In genomic region chr19:34985249-34986022, GRCh38 we compare ENCODE assay signal across 9 cellular contexts. TPM values are rescaled to one million over a fixed set of nuclear protein-coding genes. Genes with fewer than 3 reads are reported as not detected.
A peak's percentile ranks its signal among the peaks of the same experiment; 100 is the strongest.
DNase-seq lines count a peak whose midpoint lies in the region; ATAC-seq and TF ChIP-seq lines count a peak whose summit lies in the region.
"Had no signal": no experiment of that assay in that cellular context is flagged by ENCODE, and none has a peak within 500 bp of the region (broad histone marks: within the 10 kb centered on the region; RNA-seq: fewer than 3 reads in every experiment).

No MANE protein-coding gene starts in this region.

- H3K27me3 Mint-ChIP-seq in WTC11 (ENCODE audit: low read depth): no peaks in the 10 kb centered on the region; the same call in 1 of the 2 replicates

- no peaks in the 10 kb centered on the region for H3K36me3 ChIP-seq in gastrocnemius medialis

- CTCF ChIA-PET in WTC11 (lab: Charles Lee): interaction anchor here (0.7 to 1.2 kb wide), 8 partner anchors 10 to 510 kb away, joined by 3 to 8 read pairs (median 3); no protein-coding TSS in a partner anchor

- H3K4me3 Mint-ChIP-seq in WTC11: peak overlapping the region; percentile 36; the same call in 1 of the 2 replicates

- in situ Hi-C loops in gastrocnemius medialis (cut with MboI; ENCODE audit: low sequenced_read_pairs in 4 of 4): loop anchor here in 1 of 4 donors (25.0 kb wide), 1 partner anchor 277 kb away; the partner anchor contains the start of gene USF2

- H3K9me3 Mint-ChIP-seq in WTC11: peaks cover 15% of the 10 kb centered on the region

- TF ChIP-seq POLR2A in gastrocnemius medialis (IDR thresholded peaks at IDR 0.05): no peak

- no peak overlapping the region for H3K4me3 ChIP-seq in gastrocnemius medialis

- H3K27ac ChIP-seq in gastrocnemius medialis: peak overlapping the region in 3 of 4 donors; percentile 34 to 65 (median 58)
- H3K27ac ChIP-seq: foreskin keratinocyte had no signal

- H3K27ac Mint-ChIP-seq in WTC11: peak overlapping the region; percentile 93

- H3K9me3 ChIP-seq in gastrocnemius medialis: no peaks in the 10 kb centered on the region

- peaks cover 9% of the 10 kb centered on the region for H3K36me3 Mint-ChIP-seq in WTC11

- TF ChIP-seq CTCF in WTC11 (IDR thresholded peaks at IDR 0.05) (no peak), gastrocnemius medialis (IDR thresholded peaks at IDR 0.05 in 4 of 5, conservative IDR thresholded peaks at IDR 0.05 in 1 of 5) (no peak)

- H3K27me3 ChIP-seq in gastrocnemius medialis: no peaks in the 10 kb centered on the region
- H3K27me3 ChIP-seq: foreskin keratinocyte had no signal

- ATAC-seq in WTC11 (peak; percentile 99), Right ventricle myocardium inferior (peak; percentile 90), gastrocnemius medialis (peak; percentile 91 to 93), GM21528 (IDR thresholded peaks at IDR 0.05; ENCODE audit: low FRiP score, unreplicated experiment) (no peak)
- ATAC-seq: foreskin keratinocyte had no signal

- peaks cover 25% of the 10 kb centered on the region for H3K4me1 Mint-ChIP-seq in WTC11

- H3K4me1 ChIP-seq in gastrocnemius medialis: peaks cover 8 to 12% of the 10 kb centered on the region in 2 donors
- H3K4me1 ChIP-seq: foreskin keratinocyte had no signal

- intact Hi-C loops in Right ventricle myocardium inferior (cut with DNase I) (no loop called here), gastrocnemius medialis (cut with DNase I; ENCODE audit: low total_unique reads) (no loop called here)

- POLR2A ChIA-PET in WTC11 (lab: Charles Lee): interaction anchor here (1.4 to 1.5 kb wide), 2 partner anchors 10 to 14 kb away, joined by 5 to 6 read pairs; no protein-coding TSS in a partner anchor

- DNase-seq in GM03348 (ENCODE audit: low spot score) (peak; percentile 43), WTC11 (ENCODE audit: low spot score) (peak; percentile 46), Right ventricle myocardium inferior (ENCODE audit: missing footprints) (peak; percentile 78), gastrocnemius medialis (peak; percentile 23 to 73), NCI-H2227 (lab: John Stamatoyannopoulos, UW; ENCODE audit: unreplicated experiment) (no peak), NCI-H2107 (lab: John Stamatoyannopoulos, UW) (no peak)
- DNase-seq in NK-92 treated with Interleukin-12 subunit alpha and Interleukin-12 subunit beta, amount 100 ng/mL, for 24 hours (lab: John Stamatoyannopoulos, UW): no peak
- DNase-seq: foreskin keratinocyte had no signal

TF ChIP-seq in WTC11, 78 proteins besides CTCF, POLR2A, EP300 and RAD21:
- TF ChIP-seq ZBTB21 (CRISPR knock-in tag; IDR thresholded peaks at IDR 0.05; ENCODE audit: borderline replicate concordance) (no peak; the same call in 1 of the 2 replicates), ETV6 (CRISPR knock-in tag; IDR thresholded peaks at IDR 0.05) (peak; percentile 74; the same call in 1 of the 2 replicates), NFYB (CRISPR knock-in tag; conservative IDR thresholded peaks at IDR 0.05; ENCODE audit: low read depth) (no peak)

RNA-seq across cellular contexts. Expression of gene GRAMD1A, which starts 14.7 kb away (rescaled TPM):
- 235 to 389 TPM (median 236 TPM) in 3 replicates for total RNA-seq in WTC11 (2021)
- 25.8 TPM for total RNA-seq in Right ventricle myocardium inferior
- total RNA-seq in gastrocnemius medialis: 10 to 100 TPM; 38.8 to 45.1 (median 43.7) TPM

RNA-seq across cellular contexts. Expression of gene ZNF792, which starts 21.4 kb away (rescaled TPM):
- total RNA-seq in WTC11 (2021) (6.6 to 12.9 TPM (median 8.0 TPM) in 3 replicates), Right ventricle myocardium inferior (3.0 TPM), gastrocnemius medialis (1 to 10 TPM; 1.7 to 3.5 (median 2.7) TPM)

RNA-seq across cellular contexts. Expression of gene SCN1B, which starts 44.8 kb away (rescaled TPM):
- total RNA-seq in WTC11 (2021): 4.4 to 8.0 TPM (median 4.8 TPM) in 3 replicates
- total RNA-seq in Right ventricle myocardium inferior: 44.3 TPM
- total RNA-seq in gastrocnemius medialis: 100 to 1,000 TPM; 194 to 469 (median 289) TPM

RNA-seq across cellular contexts. Expression of gene HPN, which starts 56.1 kb away (rescaled TPM):
- total RNA-seq in WTC11 (2021): 20.8 to 35.5 TPM (median 34.6 TPM) in 3 replicates
- 5.5 TPM for total RNA-seq in Right ventricle myocardium inferior
- 10 to 100 TPM in 3 of 4 donors, 1 to 10 TPM in 1; 9.1 to 24.0 (median 17.1) TPM for total RNA-seq in gastrocnemius medialis
- total RNA-seq: foreskin keratinocyte had no signal

RNA-seq across cellular contexts. Expression of gene ZNF30, which starts 58.7 kb away (rescaled TPM):
- total RNA-seq in WTC11 (2021) (5.4 to 6.8 TPM (median 6.0 TPM) in 3 replicates), Right ventricle myocardium inferior (2.6 TPM), gastrocnemius medialis (1 to 10 TPM in 2 of 4 donors, under 1 TPM in 2; 0.66 to 2.3 (median 0.92) TPM)

Comparison
In these comparisons a context has a peak if more than half of its experiments do, and no peak if none do; other contexts are left out.
1. DNase-seq: peak in GM03348 (single experiment), WTC11 (single experiment), Right ventricle myocardium inferior (single experiment) and gastrocnemius medialis (2 of 2); none in NCI-H2227 (single experiment), NK-92 treated with Interleukin-12 subunit alpha and Interleukin-12 subunit beta, amount 100 ng/mL, for 24 hours (single experiment) and NCI-H2107 (single experiment).